In genomic region chr15:68209272-68209671, GRCh38 we compare ENCODE assay signal across 17 cellular contexts. TPM values are rescaled to one million over a fixed set of nuclear protein-coding genes. Genes with fewer than 3 reads are reported as not detected.
DNase-seq lines count a peak whose midpoint lies in the region; ATAC-seq lines count a peak whose summit lies in the region.
"Had no signal": no experiment of that assay in that cellular context is flagged by ENCODE, and none has a peak within 500 bp of the region (broad histone marks: within the 10 kb centered on the region; RNA-seq: fewer than 3 reads in every experiment).

No MANE protein-coding gene starts in this region.

- ATAC-seq in activated T-cell treated with anti-CD3 and anti-CD28 coated beads, Interleukin-2, amount 50 U/mL, for 72 hours (replicated peaks in 1 of 2): peak in 1 of 2 donors; percentile 4
- peak in 1 of 2 donors; percentile 9 for ATAC-seq in stimulated activated naive B cell treated with anti-CD40 and anti-IgM and Interleukin-4, amounts not matched to agents 10 μg/mL and 1 μg/mL and 100 μg/mL, for 72 hours (replicated peaks)
- no peak for ATAC-seq in GM18873 (IDR thresholded peaks at IDR 0.05; ENCODE audit: low FRiP score, unreplicated experiment)

- H3K4me1 Mint-ChIP-seq in activated T-cell treated with anti-CD3 and anti-CD28 coated beads, Interleukin-2, amount 50 U/mL, for 72 hours (ENCODE audit: low read depth): peaks cover 24% of the 10 kb centered on the region
- peaks cover 13 to 19% (median 16%) of the 10 kb centered on the region in 3 donors for H3K4me1 Mint-ChIP-seq in IgD-negative memory B cell
- H3K4me1 Mint-ChIP-seq in activated T-helper 2 cell treated with anti-CD3 and anti-CD28 coated beads, Interferon-gamma antibody, Interleukin-2, Interleukin-4, amounts not matched to agents 10 μg/mL and 5 μg/mL and 100 μg/mL, durations not matched to agents 14 hours and 24 hours and 36 hours (ENCODE audit: low read depth): peaks cover 27% of the 10 kb centered on the region
- H3K4me1 Mint-ChIP-seq in stimulated activated naive B cell treated with anti-CD40 and anti-IgM and Interleukin-4, amounts not matched to agents 10 μg/mL and 1 μg/mL and 100 μg/mL, for 72 hours: peaks cover 31 to 49% of the 10 kb centered on the region in 2 donors

- H3K9me3 Mint-ChIP-seq in activated T-cell treated with anti-CD3 and anti-CD28 coated beads, Interleukin-2, amount 50 U/mL, for 72 hours: no peaks in the 10 kb centered on the region
- no peaks in the 10 kb centered on the region for H3K9me3 Mint-ChIP-seq in IgD-negative memory B cell
- no peaks in the 10 kb centered on the region for H3K9me3 Mint-ChIP-seq in activated T-helper 2 cell treated with anti-CD3 and anti-CD28 coated beads, Interferon-gamma antibody, Interleukin-2, Interleukin-4, amounts not matched to agents 10 μg/mL and 5 μg/mL and 100 μg/mL, durations not matched to agents 14 hours and 24 hours and 36 hours
- H3K9me3 Mint-ChIP-seq in stimulated activated naive B cell treated with anti-CD40 and anti-IgM and Interleukin-4, amounts not matched to agents 10 μg/mL and 1 μg/mL and 100 μg/mL, for 72 hours: no peaks in the 10 kb centered on the region
- H3K9me3 Mint-ChIP-seq: activated naive CD4-positive, alpha-beta T cell treated with anti-CD3 and anti-CD28 coated beads, Interleukin-2, amount 50 U/mL, for 24 hours; nephron progenitor cell had no signal

- peak overlapping the region; percentile 10 for H3K27ac Mint-ChIP-seq in activated T-cell treated with anti-CD3 and anti-CD28 coated beads, Interleukin-2, amount 50 U/mL, for 72 hours
- H3K27ac Mint-ChIP-seq in IgD-negative memory B cell: peak overlapping the region in 2 of 3 donors; percentile 63 to 99
- peak overlapping the region; percentile 64 for H3K27ac Mint-ChIP-seq in activated T-helper 2 cell treated with anti-CD3 and anti-CD28 coated beads, Interferon-gamma antibody, Interleukin-2, Interleukin-4, amounts not matched to agents 10 μg/mL and 5 μg/mL and 100 μg/mL, durations not matched to agents 14 hours and 24 hours and 36 hours
- H3K27ac Mint-ChIP-seq in stimulated activated naive B cell treated with anti-CD40 and anti-IgM and Interleukin-4, amounts not matched to agents 10 μg/mL and 1 μg/mL and 100 μg/mL, for 72 hours: peak overlapping the region; percentile 11

- intact Hi-C loops in activated T-helper 2 cell treated with anti-CD3 and anti-CD28 coated beads, Interferon-gamma antibody, Interleukin-2, Interleukin-4, amounts not matched to agents 10 μg/mL and 5 μg/mL and 100 μg/mL, durations not matched to agents 14 hours and 24 hours and 36 hours (cut with micrococcal nuclease): loop anchor here (1.0 to 2.0 kb wide), 2 partner anchors 25 to 154 kb away; partner anchors contain the start of gene PIAS1

- H3K36me3 Mint-ChIP-seq in activated T-cell treated with anti-CD3 and anti-CD28 coated beads, Interleukin-2, amount 50 U/mL, for 72 hours (ENCODE audit: insufficient read depth in 2 of 2): no peaks in the 10 kb centered on the region
- H3K36me3 Mint-ChIP-seq in IgD-negative memory B cell: peaks cover 2% of the 10 kb centered on the region
- peaks cover 19% of the 10 kb centered on the region for H3K36me3 Mint-ChIP-seq in activated T-helper 2 cell treated with anti-CD3 and anti-CD28 coated beads, Interferon-gamma antibody, Interleukin-2, Interleukin-4, amounts not matched to agents 10 μg/mL and 5 μg/mL and 100 μg/mL, durations not matched to agents 14 hours and 24 hours and 36 hours (ENCODE audit: low read depth)
- peaks cover 43 to 62% of the 10 kb centered on the region in 2 donors for H3K36me3 Mint-ChIP-seq in stimulated activated naive B cell treated with anti-CD40 and anti-IgM and Interleukin-4, amounts not matched to agents 10 μg/mL and 1 μg/mL and 100 μg/mL, for 72 hours

- DNase-seq in activated T-cell treated with anti-CD3 and anti-CD28 coated beads, Interleukin-2, amount 50 U/mL, for 72 hours: no peak
- DNase-seq in activated T-cell treated with anti-CD3 and anti-CD28 coated beads, Interleukin-2, amount 50 U/mL, for 1 hour: no peak
- no peak for DNase-seq in activated T-helper 2 cell treated with anti-CD3 and anti-CD28 coated beads, Interferon-gamma antibody, Interleukin-2, Interleukin-4, amounts not matched to agents 10 μg/mL and 5 μg/mL and 100 μg/mL, durations not matched to agents 14 hours and 24 hours and 36 hours (ENCODE audit: low spot score)
- DNase-seq in stimulated activated naive B cell treated with anti-CD40 and anti-IgM and Interleukin-4, amounts not matched to agents 10 μg/mL and 1 μg/mL and 100 μg/mL, for 72 hours: no peak
- DNase-seq in dedifferentiated amniotic fluid mesenchymal stem cell (ENCODE audit: extremely low spot score) (no peak), NCI-H345 (lab: John Stamatoyannopoulos, UW) (no peak)
- DNase-seq: islet precursor cell, mesenchymal stem cell, NCI-H1930, NCI-H510A treated with DMSO at 0.1 percent for 48 hours, nephron progenitor cell, PC-3, retina, SK-N-SH had no signal

- peak overlapping the region; percentile 62 to 66 for H3K4me3 Mint-ChIP-seq in activated T-cell treated with anti-CD3 and anti-CD28 coated beads, Interleukin-2, amount 50 U/mL, for 72 hours
- peak overlapping the region in 2 of 4 donors; percentile 71 to 90 for H3K4me3 Mint-ChIP-seq in IgD-negative memory B cell
- no peak overlapping the region for H3K4me3 Mint-ChIP-seq in activated T-helper 2 cell treated with anti-CD3 and anti-CD28 coated beads, Interferon-gamma antibody, Interleukin-2, Interleukin-4, amounts not matched to agents 10 μg/mL and 5 μg/mL and 100 μg/mL, durations not matched to agents 14 hours and 24 hours and 36 hours (ENCODE audit: low read depth)
- no peak overlapping the region for H3K4me3 Mint-ChIP-seq in stimulated activated naive B cell treated with anti-CD40 and anti-IgM and Interleukin-4, amounts not matched to agents 10 μg/mL and 1 μg/mL and 100 μg/mL, for 72 hours
- H3K4me3 Mint-ChIP-seq: nephron progenitor cell had no signal

- H3K27me3 Mint-ChIP-seq in activated T-cell treated with anti-CD3 and anti-CD28 coated beads, Interleukin-2, amount 50 U/mL, for 72 hours (ENCODE audit: low read depth): no peaks in the 10 kb centered on the region
- H3K27me3 Mint-ChIP-seq in IgD-negative memory B cell: no peaks in the 10 kb centered on the region
- H3K27me3 Mint-ChIP-seq in activated T-helper 2 cell treated with anti-CD3 and anti-CD28 coated beads, Interferon-gamma antibody, Interleukin-2, Interleukin-4, amounts not matched to agents 10 μg/mL and 5 μg/mL and 100 μg/mL, durations not matched to agents 14 hours and 24 hours and 36 hours (ENCODE audit: low read depth): no peaks in the 10 kb centered on the region
- no peaks in the 10 kb centered on the region for H3K27me3 Mint-ChIP-seq in stimulated activated naive B cell treated with anti-CD40 and anti-IgM and Interleukin-4, amounts not matched to agents 10 μg/mL and 1 μg/mL and 100 μg/mL, for 72 hours
- H3K27me3 Mint-ChIP-seq: activated naive CD4-positive, alpha-beta T cell treated with anti-CD3 and anti-CD28 coated beads, Interleukin-2, amount 50 U/mL, for 24 hours had no signal

RNA-seq across cellular contexts. Expression of gene CALML4, which starts 4.1 kb away (rescaled TPM):
- total RNA-seq in activated T-cell treated with anti-CD3 and anti-CD28 coated beads, Interleukin-2, amount 50 U/mL, for 72 hours: 1 to 10 TPM; 6.0 to 7.0 TPM
- 0.46 TPM for polyA plus RNA-seq in IgD-negative memory B cell
- 11.9 and 12.1 TPM in 2 replicates for total RNA-seq in activated T-helper 2 cell treated with anti-CD3 and anti-CD28 coated beads, Interferon-gamma antibody, Interleukin-2, Interleukin-4, amounts not matched to agents 10 μg/mL and 5 μg/mL and 100 μg/mL, durations not matched to agents 14 hours and 24 hours and 36 hours

RNA-seq across cellular contexts. Expression of gene CLN6, which starts 20.3 kb away (rescaled TPM):
- 10 to 100 TPM; 31.6 to 40.7 TPM for total RNA-seq in activated T-cell treated with anti-CD3 and anti-CD28 coated beads, Interleukin-2, amount 50 U/mL, for 72 hours
- polyA plus RNA-seq in IgD-negative memory B cell: 3.8 TPM
- 82.4 and 84.9 TPM in 2 replicates for total RNA-seq in activated T-helper 2 cell treated with anti-CD3 and anti-CD28 coated beads, Interferon-gamma antibody, Interleukin-2, Interleukin-4, amounts not matched to agents 10 μg/mL and 5 μg/mL and 100 μg/mL, durations not matched to agents 14 hours and 24 hours and 36 hours

Comparison
In these comparisons a context has a peak if more than half of its experiments do, and no peak if none do; other contexts are left out.
1. H3K27ac Mint-ChIP-seq: peak in every context shown above with its lines; median percentile 81 in IgD-negative memory B cell; 64 in activated T-helper 2 cell treated with anti-CD3 and anti-CD28 coated beads, Interferon-gamma antibody, Interleukin-2, Interleukin-4, amounts not matched to agents 10 μg/mL and 5 μg/mL and 100 μg/mL, durations not matched to agents 14 hours and 24 hours and 36 hours; 11 in stimulated activated naive B cell treated with anti-CD40 and anti-IgM and Interleukin-4, amounts not matched to agents 10 μg/mL and 1 μg/mL and 100 μg/mL, for 72 hours; 10 in activated T-cell treated with anti-CD3 and anti-CD28 coated beads, Interleukin-2, amount 50 U/mL, for 72 hours.
2. H3K4me3 Mint-ChIP-seq: peak in activated T-cell treated with anti-CD3 and anti-CD28 coated beads, Interleukin-2, amount 50 U/mL, for 72 hours (2 of 2); none in activated T-helper 2 cell treated with anti-CD3 and anti-CD28 coated beads, Interferon-gamma antibody, Interleukin-2, Interleukin-4, amounts not matched to agents 10 μg/mL and 5 μg/mL and 100 μg/mL, durations not matched to agents 14 hours and 24 hours and 36 hours (single experiment) and stimulated activated naive B cell treated with anti-CD40 and anti-IgM and Interleukin-4, amounts not matched to agents 10 μg/mL and 1 μg/mL and 100 μg/mL, for 72 hours (0 of 2).